In the genomic region with DNA sequence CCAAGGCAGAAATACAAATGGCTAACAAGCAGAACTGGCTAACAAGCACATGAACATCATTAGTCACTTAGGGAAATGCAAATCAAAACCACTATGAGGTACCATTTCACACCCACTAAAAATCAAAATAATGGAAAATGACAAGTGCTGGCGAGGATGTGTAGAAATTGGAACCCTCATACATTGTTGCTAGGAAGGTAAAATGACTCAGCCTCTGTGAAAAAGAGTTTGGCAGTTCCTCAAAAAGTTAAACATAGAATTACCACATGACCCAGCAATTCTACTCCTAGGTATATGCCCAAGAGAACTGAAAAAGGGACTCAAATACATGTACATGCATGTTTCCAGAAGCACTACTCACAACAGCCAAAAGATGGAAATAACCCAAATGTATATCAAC, we compare ENCODE assay signal across 10 cellular contexts.
A peak's percentile ranks its signal among the peaks of the same experiment; 100 is the strongest.
DNase-seq lines count a peak whose midpoint lies in the region; ATAC-seq and TF ChIP-seq lines count a peak whose summit lies in the region.
"Had no signal": no experiment of that assay in that cellular context is flagged by ENCODE, and none has a peak within 500 bp of the region (broad histone marks: within the 10 kb centered on the region; RNA-seq: fewer than 3 reads in every experiment).

No MANE protein-coding gene starts in this region.

- TF ChIP-seq CTCF in fibroblast of pulmonary artery (IDR thresholded peaks at IDR 0.05; ENCODE audit: low read length, missing control alignments) (no peak), tibial artery (IDR thresholded peaks at IDR 0.05) (no peak)

- peaks cover 8 to 20% (median 12%) of the 10 kb centered on the region in 3 donors for H3K36me3 ChIP-seq in tibial artery

- H3K4me3 ChIP-seq in fibroblast of pulmonary artery (replicated peaks; ENCODE audit: low read depth, low read length) (no peak overlapping the region), tibial artery (no peak overlapping the region)

- DNase-seq in GDM1 (lab: John Stamatoyannopoulos, UW) = peak; percentile 15
- peak; percentile 75 for DNase-seq in fibroblast of pulmonary artery (ENCODE audit: low read depth)
- no peak for DNase-seq in central memory CD4-positive, alpha-beta T cell
- DNase-seq in tibial artery = no peak
- no peak for DNase-seq in NCI-H1694 (lab: John Stamatoyannopoulos, UW)
- DNase-seq: activated CD8-positive, alpha-beta memory T cell treated with anti-CD3 and anti-CD28 coated beads, Interleukin-2, amount 50 U/mL, for 4 hours; NCI-H524 treated with DMSO at 0.1 percent for 48 hours had no signal

- no peaks in the 10 kb centered on the region for H3K9me3 ChIP-seq in tibial artery

- no peaks in the 10 kb centered on the region for H3K4me1 ChIP-seq in tibial artery

- peak; percentile 52 for ATAC-seq in GM21825 (IDR thresholded peaks at IDR 0.05; ENCODE audit: unreplicated experiment)
- peak; percentile 90 for ATAC-seq in SK-N-SH treated with all-trans-retinoic acid at 6 μM for 48 hours
- ATAC-seq in HG02981 (IDR thresholded peaks at IDR 0.05; ENCODE audit: unreplicated experiment) = no peak

- no peaks in the 10 kb centered on the region for H3K27me3 ChIP-seq in tibial artery

- no peak overlapping the region for H3K27ac ChIP-seq in tibial artery

- intact Hi-C loops in tibial artery (cut with DNase I; ENCODE audit: low total_unique reads) = no loop called here

TF ChIP-seq in SK-N-SH treated with all-trans-retinoic acid at 6 μM for 48 hours, 23 proteins besides CTCF, POLR2A, EP300 and RAD21:
- TF ChIP-seq GLIS3 (CRISPR knock-in tag; IDR thresholded peaks at IDR 0.05) (no peak), CSRNP3 (CRISPR knock-in tag; IDR thresholded peaks at IDR 0.05) (no peak), ZNF565 (CRISPR knock-in tag; conservative IDR thresholded peaks at IDR 0.05; ENCODE audit: low read depth) (no peak), ZFP3 (CRISPR knock-in tag; IDR thresholded peaks at IDR 0.05) (no peak), SNAI2 (CRISPR knock-in tag; IDR thresholded peaks at IDR 0.05) (no peak), ARNTL (CRISPR knock-in tag; IDR thresholded peaks at IDR 0.05; ENCODE audit: borderline replicate concordance, low read depth) (no peak), ZNF8 (CRISPR knock-in tag; IDR thresholded peaks at IDR 0.05) (no peak), ZFP30 (CRISPR knock-in tag; IDR thresholded peaks at IDR 0.05) (no peak)

Comparison
In these comparisons a context has a peak if more than half of its experiments do, and no peak if none do; other contexts are left out.
1. DNase-seq: peak in GDM1 (single experiment) and fibroblast of pulmonary artery (single experiment); none in central memory CD4-positive, alpha-beta T cell (single experiment), tibial artery (0 of 2) and NCI-H1694 (single experiment).